ENCODE assay signal across 8 cellular contexts in the genomic region with DNA sequence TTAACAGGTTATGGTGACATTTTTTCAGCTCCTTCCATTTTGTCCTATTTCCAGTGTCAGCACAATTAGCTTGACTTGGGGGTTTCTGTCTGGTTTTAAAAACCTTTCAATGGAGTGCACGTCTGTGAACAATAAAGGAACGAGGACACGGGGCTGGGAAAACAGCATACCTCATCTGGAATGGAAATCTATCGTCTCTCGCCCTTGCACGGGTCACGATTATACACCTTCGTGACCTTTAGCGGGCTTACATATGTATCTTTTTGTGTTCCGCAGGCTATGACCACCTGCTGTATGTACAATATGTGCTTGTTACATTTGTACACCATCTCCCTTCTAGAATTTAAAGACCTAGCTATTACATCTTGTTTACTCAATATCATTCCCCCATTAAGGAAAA. TPM values are rescaled to one million over a fixed set of nuclear protein-coding genes. Genes with fewer than 3 reads are reported as not detected.
DNase-seq lines count a peak whose midpoint lies in the region; ATAC-seq and TF ChIP-seq lines count a peak whose summit lies in the region.

No MANE protein-coding gene starts in this region.

- no peaks in the 10 kb centered on the region for H3K9me3 ChIP-seq in right lobe of liver
- H3K9me3 ChIP-seq in tibial nerve: no peaks in the 10 kb centered on the region

- WGBS in right lobe of liver (ENCODE audit: insufficient coverage, low coverage, low lambda C conversion rate, missing lambda C conversion rate): 95% methylated on average over 10 of the region's 10 CpGs
- WGBS in tibial nerve, 2 donors: 59 to 60% methylated on average over 10 of the region's 10 CpGs

- no peaks in the 10 kb centered on the region for H3K36me3 ChIP-seq in right lobe of liver
- no peaks in the 10 kb centered on the region for H3K36me3 ChIP-seq in tibial nerve

- intact Hi-C loops in activated naive CD4-positive, alpha-beta T cell treated with anti-CD3 and anti-CD28 coated beads for 36 hours (cut with micrococcal nuclease): no loop called here
- intact Hi-C loops in right lobe of liver (cut with DNase I): no loop called here

- no peaks in the 10 kb centered on the region for H3K36me3 Mint-ChIP-seq in activated naive CD4-positive, alpha-beta T cell treated with anti-CD3 and anti-CD28 coated beads for 36 hours (ENCODE audit: low read depth)
- no peaks in the 10 kb centered on the region for H3K36me3 Mint-ChIP-seq in activated naive CD8-positive, alpha-beta T cell

- no peak for ATAC-seq in right lobe of liver

- peaks cover 36% of the 10 kb centered on the region for H3K27me3 Mint-ChIP-seq in activated naive CD4-positive, alpha-beta T cell treated with anti-CD3 and anti-CD28 coated beads for 36 hours (ENCODE audit: low read depth)
- H3K27me3 Mint-ChIP-seq in activated naive CD8-positive, alpha-beta T cell: peaks cover 42% of the 10 kb centered on the region

- TF ChIP-seq EP300 in tibial nerve (IDR thresholded peaks at IDR 0.05): no peak

- H3K4me3 Mint-ChIP-seq in activated naive CD4-positive, alpha-beta T cell treated with anti-CD3 and anti-CD28 coated beads for 36 hours: peak overlapping the region; percentile 71
- H3K4me3 Mint-ChIP-seq in activated naive CD8-positive, alpha-beta T cell: peak overlapping the region; percentile 81

- peaks cover 0 to 10% (median 0%) of the 10 kb centered on the region in 4 donors for H3K4me1 ChIP-seq in right lobe of liver
- H3K4me1 ChIP-seq in tibial nerve: peaks cover 4 to 85% (median 48%) of the 10 kb centered on the region in 4 donors

- H3K27ac ChIP-seq in right lobe of liver: peak overlapping the region; percentile 70 to 76 (median 75)
- peak overlapping the region; percentile 93 to 98 (median 96) for H3K27ac ChIP-seq in tibial nerve

- TF ChIP-seq POLR2A in right lobe of liver (IDR thresholded peaks at IDR 0.05): no peak
- TF ChIP-seq POLR2A in tibial nerve (IDR thresholded peaks at IDR 0.05): no peak

- peak overlapping the region; percentile 76 for H3K27ac Mint-ChIP-seq in activated naive CD4-positive, alpha-beta T cell treated with anti-CD3 and anti-CD28 coated beads for 36 hours
- peak overlapping the region; percentile 75 for H3K27ac Mint-ChIP-seq in activated naive CD8-positive, alpha-beta T cell

- DNase-seq in activated naive CD4-positive, alpha-beta T cell treated with anti-CD3 and anti-CD28 coated beads for 36 hours: no peak
- no peak for DNase-seq in activated naive CD4-positive, alpha-beta T cell treated with anti-CD3 and anti-CD28 coated beads, Interleukin-2, amount 50 U/mL, for 16 hours
- no peak for DNase-seq in right lobe of liver
- no peak for DNase-seq in tibial nerve (ENCODE audit: low spot score in 2 of 2)
- DNase-seq in G401 (ENCODE audit: low spot score): no peak
- no peak for DNase-seq in D341Med (ENCODE audit: low spot score)
- DNase-seq in NCI-H2029 (lab: John Stamatoyannopoulos, UW): no peak

- H3K27me3 ChIP-seq in right lobe of liver: no peaks in the 10 kb centered on the region
- no peaks in the 10 kb centered on the region for H3K27me3 ChIP-seq in tibial nerve

- CTCF ChIA-PET in activated naive CD4-positive, alpha-beta T cell treated with anti-CD3 and anti-CD28 coated beads for 36 hours (lab: Charles Lee): no interaction called here

- no peak for TF ChIP-seq CTCF in right lobe of liver (IDR thresholded peaks at IDR 0.05)
- no peak for TF ChIP-seq CTCF in tibial nerve (IDR thresholded peaks at IDR 0.05)

- H3K4me3 ChIP-seq in right lobe of liver (peak overlapping the region in 1 of 3 donors; percentile 46), tibial nerve (peak overlapping the region; percentile 29 to 61 (median 50))

- in situ Hi-C loops in G401 (cut with HindIII; ENCODE audit: low sequenced_read_pairs): no loop called here

- no peaks in the 10 kb centered on the region for H3K9me3 Mint-ChIP-seq in activated naive CD4-positive, alpha-beta T cell treated with anti-CD3 and anti-CD28 coated beads for 36 hours
- H3K9me3 Mint-ChIP-seq in activated naive CD8-positive, alpha-beta T cell (ENCODE audit: low read depth): no peaks in the 10 kb centered on the region

- H3K4me1 Mint-ChIP-seq in activated naive CD4-positive, alpha-beta T cell treated with anti-CD3 and anti-CD28 coated beads for 36 hours (ENCODE audit: low read depth): peaks cover 8% of the 10 kb centered on the region
- peaks cover 5% of the 10 kb centered on the region for H3K4me1 Mint-ChIP-seq in activated naive CD8-positive, alpha-beta T cell (ENCODE audit: low read depth)

RNA-seq across cellular contexts. Expression of a gene that starts 2.3 kb away (rescaled TPM):
- 1 to 10 TPM; 4.0 to 4.3 TPM for total RNA-seq in activated naive CD4-positive, alpha-beta T cell treated with anti-CD3 and anti-CD28 coated beads for 36 hours
- 1 to 10 TPM; 2.0 to 6.4 (median 3.2) TPM for total RNA-seq in right lobe of liver
- total RNA-seq in tibial nerve: 100 to 1,000 TPM in 3 of 4 donors, 10 to 100 TPM in 1; 98.7 to 125 (median 113) TPM
- total RNA-seq in G401 (2014; rRNA removed; shearing (Covaris generic)): 19.5 and 21.9 TPM in 2 replicates
